1 cellular context compared by ENCODE assay signal in genomic region chr19:7829561-7830271, GRCh38.
A peak's percentile ranks its signal among the peaks of the same experiment; 100 is the strongest.
TF ChIP-seq lines count a peak whose summit lies in the region.

Gene EVI5L, plus strand, starts transcription at chr19:7830218. Its CDS starts 16,325 bp downstream, at chr19:7846543.

TF ChIP-seq in GM12878, 131 proteins besides CTCF, POLR2A, EP300 and RAD21 (continued from another document and continues in another):
- TF ChIP-seq ZNF592 (IDR thresholded peaks at IDR 0.05) (no peak), RB1 (IDR thresholded peaks at IDR 0.05; ENCODE audit: borderline replicate concordance) (no peak), NBN (IDR thresholded peaks at IDR 0.05) (0 out of 2 replicates have a peak, but pooled peaks have one; percentile 64), ZNF384 (IDR thresholded peaks at IDR 0.05; ENCODE audit: borderline replicate concordance, low read depth, low read length) (no peak), ATF2 (IDR thresholded peaks at IDR 0.05; ENCODE audit: low read length) (no peak), EZH2 (IDR thresholded peaks at IDR 0.05; ENCODE audit: borderline replicate concordance, control insufficient read depth, low read depth, low read length) (no peak), ZBTB33 (IDR thresholded peaks at IDR 0.05) (peak; percentile 52; the same call in 1 of the 2 replicates), NFIC (IDR thresholded peaks at IDR 0.05; ENCODE audit: low read depth, low read length) (no peak), NR2C1 (IDR thresholded peaks at IDR 0.05) (no peak), EGR1 (IDR thresholded peaks at IDR 0.05; ENCODE audit: borderline replicate concordance in 1 of 2, low read depth in 2 of 2, low read length in 2 of 2) (peak in 1 of 2 experiments; percentile 50; a peak in 2 of 3 replicates), IKZF2 (IDR thresholded peaks at IDR 0.05) (peak in 1 of 2 experiments; percentile 63; a peak in 2 of 4 replicates), IRF3 (IDR thresholded peaks at IDR 0.05) (peak; percentile 100), STAT1 (conservative IDR thresholded peaks at IDR 0.05) (no peak), ZBTB11 (CRISPR knock-in tag; IDR thresholded peaks at IDR 0.05) (no peak), ELK1 (IDR thresholded peaks at IDR 0.05; ENCODE audit: low read depth, low read length) (no peak), HSF1 (IDR thresholded peaks at IDR 0.05; ENCODE audit: low read depth, low read length) (no peak), MYC (IDR thresholded peaks at IDR 0.05; ENCODE audit: insufficient read depth, insufficient read length, insufficient replicate concordance, low read length, severe bottlenecking) (no peak), ZNF24 (IDR thresholded peaks at IDR 0.05) (no peak), RUNX3 (IDR thresholded peaks at IDR 0.05; ENCODE audit: low read length) (no peak), TARDBP (IDR thresholded peaks at IDR 0.05; ENCODE audit: borderline replicate concordance) (0 out of 2 replicates have a peak, but pooled peaks have one; percentile 52), NR2C2 (IDR thresholded peaks at IDR 0.05; ENCODE audit: borderline replicate concordance, control insufficient read depth, insufficient read length, low read depth) (no peak), SIX5 (IDR thresholded peaks at IDR 0.05; ENCODE audit: low read depth, low read length, severe bottlenecking) (peak; percentile 45), SRF (IDR thresholded peaks at IDR 0.05; ENCODE audit: low read depth in 2 of 2, low read length in 2 of 2) (no peak), ZNF687 (IDR thresholded peaks at IDR 0.05) (no peak), HDGF (IDR thresholded peaks at IDR 0.05) (peak; percentile 83; the same call in 1 of the 2 replicates), MYB (IDR thresholded peaks at IDR 0.05; ENCODE audit: borderline replicate concordance, low read depth, low read length) (no peak), ZSCAN29 (IDR thresholded peaks at IDR 0.05) (no peak), DPF2 (IDR thresholded peaks at IDR 0.05) (peak; percentile 100), WRNIP1 (IDR thresholded peaks at IDR 0.05; ENCODE audit: borderline replicate concordance, low read depth, low read length) (no peak), PAX8 (IDR thresholded peaks at IDR 0.05) (no peak), BCLAF1 (IDR thresholded peaks at IDR 0.05) (no peak), HCFC1 (IDR thresholded peaks at IDR 0.05; ENCODE audit: low read length) (peak; percentile 30; the same call in 1 of the 2 replicates)
